Comparison of ENCODE assay signal across 18 cellular contexts in genomic region chr1:44222397-44223334, GRCh38. TPM values are rescaled to one million over a fixed set of nuclear protein-coding genes. Genes with fewer than 3 reads are reported as not detected.
A peak's percentile ranks its signal among the peaks of the same experiment; 100 is the strongest.
DNase-seq lines count a peak whose midpoint lies in the region; ATAC-seq and TF ChIP-seq lines count a peak whose summit lies in the region.
"Had no signal": no experiment of that assay in that cellular context is flagged by ENCODE, and none has a peak within 500 bp of the region (broad histone marks: within the 10 kb centered on the region; RNA-seq: fewer than 3 reads in every experiment).

No MANE protein-coding gene starts in this region.

- H3K27me3 Mint-ChIP-seq in activated naive CD4-positive, alpha-beta T cell treated with anti-CD3 and anti-CD28 coated beads for 36 hours (ENCODE audit: low read depth) = no peaks in the 10 kb centered on the region
- H3K27me3 Mint-ChIP-seq in HFFc6 (ENCODE audit: insufficient read depth) = no peaks in the 10 kb centered on the region; the same call in none of the 2 replicates
- H3K27me3 Mint-ChIP-seq: effector memory CD8-positive, alpha-beta T cell had no signal

- H3K27me3 ChIP-seq in brain microvascular endothelial cell (replicated peaks) (no peaks in the 10 kb centered on the region), gastrocnemius medialis (no peaks in the 10 kb centered on the region)
- H3K27me3 ChIP-seq: esophagus squamous epithelium had no signal

- no peak overlapping the region for H3K4me3 ChIP-seq in brain microvascular endothelial cell (ENCODE audit: low read depth, low read length)
- H3K4me3 ChIP-seq in foreskin fibroblast (ENCODE audit: low read depth in 1 of 2, low read length in 2 of 2) = no peak overlapping the region
- H3K4me3 ChIP-seq in gastrocnemius medialis = no peak overlapping the region
- H3K4me3 ChIP-seq: esophagus squamous epithelium, smooth muscle cell had no signal

- H3K36me3 ChIP-seq in brain microvascular endothelial cell (replicated peaks) (peaks cover 32% of the 10 kb centered on the region), gastrocnemius medialis (peaks cover 0 to 37% of the 10 kb centered on the region in 2 donors)

- H3K27ac Mint-ChIP-seq in activated naive CD4-positive, alpha-beta T cell treated with anti-CD3 and anti-CD28 coated beads for 36 hours = peak overlapping the region; percentile 31
- peak overlapping the region; percentile 18 for H3K27ac Mint-ChIP-seq in stimulated activated effector memory CD8-positive, alpha-beta T cell treated with anti-CD3 and anti-CD28 coated beads, Interleukin-12 subunit alpha, Interleukin-12 subunit beta, amount 100 ng/mL, for 72 hours
- no peak overlapping the region for H3K27ac Mint-ChIP-seq in HFFc6
- H3K27ac Mint-ChIP-seq: activated T-cell treated with anti-CD3 and anti-CD28 coated beads, Interleukin-2, amount 50 U/mL, for 72 hours had no signal

- TF ChIP-seq CTCF in GM13976 (IDR thresholded peaks at IDR 0.05; ENCODE audit: borderline replicate concordance, control extremely low read depth, extremely low read depth, insufficient read depth, missing control alignments) = no peak
- peak; percentile 34 for TF ChIP-seq CTCF in brain microvascular endothelial cell (IDR thresholded peaks at IDR 0.05; ENCODE audit: low read depth, low read length, missing control alignments)
- no peak for TF ChIP-seq CTCF in foreskin fibroblast (IDR thresholded peaks at IDR 0.05; ENCODE audit: low read depth, low read length)
- no peak for TF ChIP-seq CTCF in HFFc6 (IDR thresholded peaks at IDR 0.05)
- TF ChIP-seq CTCF in gastrocnemius medialis (IDR thresholded peaks at IDR 0.05 in 4 of 5, conservative IDR thresholded peaks at IDR 0.05 in 1 of 5) = no peak

- H3K27ac ChIP-seq in brain microvascular endothelial cell (no peak overlapping the region), gastrocnemius medialis (no peak overlapping the region)
- H3K27ac ChIP-seq: esophagus squamous epithelium had no signal

- in situ Hi-C loops in GM13976 (cut with MboI; ENCODE audit: low sequenced_read_pairs, unreplicated experiment) = loop anchor here (10.0 kb wide), 1 partner anchor 382 kb away; no protein-coding TSS in a partner anchor
- in situ Hi-C loops in brain microvascular endothelial cell (cut with HindIII; ENCODE audit: low pct_ligation_motif_present, low sequenced_read_pairs) = no loop called here
- in situ Hi-C loops in gastrocnemius medialis (cut with MboI; ENCODE audit: low sequenced_read_pairs in 4 of 4) = loop anchor here in 3 of 4 donors (25.0 kb wide), 1 partner anchor 365 kb away; no protein-coding TSS in a partner anchor

- no peaks in the 10 kb centered on the region for H3K9me3 Mint-ChIP-seq in activated naive CD4-positive, alpha-beta T cell treated with anti-CD3 and anti-CD28 coated beads for 36 hours
- H3K9me3 Mint-ChIP-seq in stimulated activated effector memory CD8-positive, alpha-beta T cell treated with anti-CD3 and anti-CD28 coated beads, Interleukin-12 subunit alpha, Interleukin-12 subunit beta, amount 100 ng/mL, for 72 hours = no peaks in the 10 kb centered on the region
- no peaks in the 10 kb centered on the region for H3K9me3 Mint-ChIP-seq in HFFc6
- H3K9me3 Mint-ChIP-seq: activated T-cell treated with anti-CD3 and anti-CD28 coated beads, Interleukin-2, amount 50 U/mL, for 72 hours; effector memory CD8-positive, alpha-beta T cell had no signal

- CTCF ChIA-PET in activated naive CD4-positive, alpha-beta T cell treated with anti-CD3 and anti-CD28 coated beads for 36 hours (lab: Charles Lee) = no interaction called here

- no peak for ATAC-seq in stimulated activated effector memory CD8-positive, alpha-beta T cell treated with anti-CD3 and anti-CD28 coated beads, Interleukin-12 subunit alpha, Interleukin-12 subunit beta, amount 100 ng/mL, for 72 hours
- no peak for ATAC-seq in gastrocnemius medialis
- ATAC-seq: effector memory CD8-positive, alpha-beta T cell; left lobe of liver had no signal

- H3K9me3 ChIP-seq in gastrocnemius medialis = no peaks in the 10 kb centered on the region
- H3K9me3 ChIP-seq: esophagus squamous epithelium had no signal

- no peaks in the 10 kb centered on the region for H3K4me1 ChIP-seq in gastrocnemius medialis

- peaks cover 14% of the 10 kb centered on the region for H3K36me3 Mint-ChIP-seq in activated naive CD4-positive, alpha-beta T cell treated with anti-CD3 and anti-CD28 coated beads for 36 hours (ENCODE audit: low read depth)
- peaks cover 26% of the 10 kb centered on the region for H3K36me3 Mint-ChIP-seq in stimulated activated effector memory CD8-positive, alpha-beta T cell treated with anti-CD3 and anti-CD28 coated beads, Interleukin-12 subunit alpha, Interleukin-12 subunit beta, amount 100 ng/mL, for 72 hours
- H3K36me3 Mint-ChIP-seq in HFFc6 (ENCODE audit: low read depth) = 0 out of 2 replicates have a peak, but pooled peaks cover 5% of the 10 kb centered on the region

- TF ChIP-seq POLR2A in gastrocnemius medialis (IDR thresholded peaks at IDR 0.05) = no peak

- DNase-seq in activated naive CD4-positive, alpha-beta T cell treated with anti-CD3 and anti-CD28 coated beads for 36 hours = no peak
- no peak for DNase-seq in activated naive CD4-positive, alpha-beta T cell (lab: John Stamatoyannopoulos, UW)
- DNase-seq in GM13976 (ENCODE audit: low spot score) (peak; percentile 14), brain microvascular endothelial cell (no peak), foreskin fibroblast (no peak), HFFc6 (no peak), gastrocnemius medialis (no peak)
- no peak for DNase-seq in stimulated activated effector memory CD8-positive, alpha-beta T cell treated with anti-CD3 and anti-CD28 coated beads, Interleukin-12 subunit alpha, Interleukin-12 subunit beta, amount 100 ng/mL, for 72 hours (ENCODE audit: low spot score in 2 of 2)
- DNase-seq: activated T-cell treated with anti-CD3 and anti-CD28 coated beads, Interleukin-2, amount 50 U/mL, for 72 hours; DND-41; effector memory CD8-positive, alpha-beta T cell; esophagus squamous epithelium; NCI-H2029; NCI-H524; stimulated activated CD4-positive, alpha-beta T cell treated with anti-CD3 and anti-CD28 coated beads, Interleukin-4, amount 100 ng/mL, for 1 hour; T-helper 1 cell had no signal

- peaks cover 15% of the 10 kb centered on the region for H3K4me1 Mint-ChIP-seq in activated naive CD4-positive, alpha-beta T cell treated with anti-CD3 and anti-CD28 coated beads for 36 hours (ENCODE audit: low read depth)
- H3K4me1 Mint-ChIP-seq in stimulated activated effector memory CD8-positive, alpha-beta T cell treated with anti-CD3 and anti-CD28 coated beads, Interleukin-12 subunit alpha, Interleukin-12 subunit beta, amount 100 ng/mL, for 72 hours = peaks cover 15% of the 10 kb centered on the region
- H3K4me1 Mint-ChIP-seq in HFFc6 (ENCODE audit: low read depth) = peaks cover 11% of the 10 kb centered on the region

- intact Hi-C loops in activated naive CD4-positive, alpha-beta T cell treated with anti-CD3 and anti-CD28 coated beads for 36 hours (cut with micrococcal nuclease) = no loop called here
- intact Hi-C loops in gastrocnemius medialis (cut with DNase I; ENCODE audit: low total_unique reads) = no loop called here

- no peak overlapping the region for H3K4me3 Mint-ChIP-seq in activated naive CD4-positive, alpha-beta T cell treated with anti-CD3 and anti-CD28 coated beads for 36 hours
- H3K4me3 Mint-ChIP-seq in stimulated activated effector memory CD8-positive, alpha-beta T cell treated with anti-CD3 and anti-CD28 coated beads, Interleukin-12 subunit alpha, Interleukin-12 subunit beta, amount 100 ng/mL, for 72 hours = no peak overlapping the region
- no peak overlapping the region for H3K4me3 Mint-ChIP-seq in HFFc6
- H3K4me3 Mint-ChIP-seq: activated T-cell treated with anti-CD3 and anti-CD28 coated beads, Interleukin-2, amount 50 U/mL, for 72 hours; effector memory CD8-positive, alpha-beta T cell had no signal

RNA-seq across cellular contexts. Expression of gene DMAP1, which starts 9.4 kb away (rescaled TPM):
- 10 to 100 TPM; 35.3 to 41.0 TPM for total RNA-seq in activated naive CD4-positive, alpha-beta T cell treated with anti-CD3 and anti-CD28 coated beads for 36 hours
- 10 to 100 TPM; 25.7 to 34.6 (median 30.1) TPM for total RNA-seq in HFFc6 (2021; fragmentation: NEBNext Ultra II Directional; extraction: Animal tissue kit (Norgen Biotek cat#: 25700))
- 10 to 100 TPM; 24.9 to 42.2 (median 34.9) TPM for total RNA-seq in gastrocnemius medialis
